In genomic region chr9:114721491-114722362, GRCh38 we compare ENCODE assay signal across 1 cellular context.
A peak's percentile ranks its signal among the peaks of the same experiment; 100 is the strongest.
TF ChIP-seq lines count a peak whose summit lies in the region.

No MANE protein-coding gene starts in this region.

TF ChIP-seq in HepG2, 621 proteins besides CTCF, POLR2A, EP300 and RAD21 (continued from another document and continues in another):
- TF ChIP-seq ZNF512B (CRISPR knock-in tag; IDR thresholded peaks at IDR 0.05; ENCODE audit: borderline replicate concordance) = no peak
- TF ChIP-seq KDM5A (IDR thresholded peaks at IDR 0.05; ENCODE audit: borderline replicate concordance, low read length) = no peak
- no peak for TF ChIP-seq AGO1 (IDR thresholded peaks at IDR 0.05; ENCODE audit: low read depth, low read length, poor library complexity, severe bottlenecking)
- TF ChIP-seq GLMP (CRISPR knock-in tag; IDR thresholded peaks at IDR 0.05; ENCODE audit: borderline replicate concordance) = no peak
- peak; percentile 92 for TF ChIP-seq IRF2 (CRISPR knock-in tag; IDR thresholded peaks at IDR 0.05)
- no peak for TF ChIP-seq ZBTB40 (IDR thresholded peaks at IDR 0.05)
- peak; percentile 64; the same call in 1 of the 2 replicates for TF ChIP-seq ZBTB40 (CRISPR knock-in tag; IDR thresholded peaks at IDR 0.05)
- peak; percentile 83 for TF ChIP-seq GZF1 (CRISPR knock-in tag; IDR thresholded peaks at IDR 0.05)
- TF ChIP-seq ZBTB42 (CRISPR knock-in tag; IDR thresholded peaks at IDR 0.05) = no peak
- TF ChIP-seq TGIF2 (CRISPR knock-in tag; IDR thresholded peaks at IDR 0.05) = peak; percentile 96
- 0 out of 2 replicates have a peak, but pooled peaks have one; percentile 33 for TF ChIP-seq ZNF770 (CRISPR knock-in tag; IDR thresholded peaks at IDR 0.05)
- peak; percentile 98 for TF ChIP-seq ARID5B (CRISPR knock-in tag; IDR thresholded peaks at IDR 0.05)
- TF ChIP-seq ZNF773 (CRISPR knock-in tag; IDR thresholded peaks at IDR 0.05; ENCODE audit: borderline replicate concordance) = no peak; the same call in 1 of the 2 replicates
- no peak; the same call in 1 of the 2 replicates for TF ChIP-seq TFDP2 (CRISPR knock-in tag; IDR thresholded peaks at IDR 0.05)
- TF ChIP-seq CEBPZ (IDR thresholded peaks at IDR 0.05; ENCODE audit: low read length) = no peak
